ENCODE assay signal across 23 cellular contexts in genomic region chr12:27637524-27637923, GRCh38. TPM values are rescaled to one million over a fixed set of nuclear protein-coding genes. Genes with fewer than 3 reads are reported as not detected.
A peak's percentile ranks its signal among the peaks of the same experiment; 100 is the strongest.
DNase-seq lines count a peak whose midpoint lies in the region; ATAC-seq, FAIRE-seq and TF ChIP-seq lines count a peak whose summit lies in the region.
"Had no signal": no experiment of that assay in that cellular context is flagged by ENCODE, and none has a peak within 500 bp of the region (broad histone marks: within the 10 kb centered on the region; RNA-seq: fewer than 3 reads in every experiment).

No MANE protein-coding gene starts in this region.

- H4K5ac ChIP-seq in IMR-90 (ENCODE audit: low read depth, low read length), result no peak overlapping the region

- H3K9me3 Mint-ChIP-seq in activated CD8-positive, alpha-beta memory T cell treated with anti-CD3 and anti-CD28 coated beads, Interleukin-2, amount 10 ng/mL, durations not matched to agents 7 days and 5 days (ENCODE audit: low read depth), result no peaks in the 10 kb centered on the region
- H3K9me3 Mint-ChIP-seq in Calu3 (ENCODE audit: low read depth, unreplicated experiment), result no peaks in the 10 kb centered on the region
- H3K9me3 Mint-ChIP-seq in activated T-helper 1 cell treated with anti-CD3 and anti-CD28 coated beads, Interleukin-12 subunit alpha, Interleukin-12 subunit beta, Interleukin-2, Interleukin-4 antibody, amounts not matched to agents 30 ng/mL and 10 ng/mL and 1 ng/mL, durations not matched to agents 14 hours and 24 hours and 36 hours, result no peaks in the 10 kb centered on the region
- H3K9me3 Mint-ChIP-seq: CD14-positive monocyte; CD4-positive, alpha-beta T cell; CD8-positive, alpha-beta memory T cell; HFFc6 had no signal

- H3K4me2 ChIP-seq in IMR-90 (ENCODE audit: low read depth, low read length), result no peak overlapping the region
- H3K4me2 ChIP-seq: A549; BLaER1 treated with 17β-estradiol and CSF1 and Interleukin-3, amounts not matched to agents 10 nM and 100 nM had no signal

- peaks cover 4% of the 10 kb centered on the region for H3K27me3 Mint-ChIP-seq in activated CD8-positive, alpha-beta memory T cell treated with anti-CD3 and anti-CD28 coated beads, Interleukin-2, amount 10 ng/mL, durations not matched to agents 7 days and 5 days
- no peaks in the 10 kb centered on the region for H3K27me3 Mint-ChIP-seq in Calu3 (ENCODE audit: unreplicated experiment)
- H3K27me3 Mint-ChIP-seq in activated T-helper 1 cell treated with anti-CD3 and anti-CD28 coated beads, Interleukin-12 subunit alpha, Interleukin-12 subunit beta, Interleukin-2, Interleukin-4 antibody, amounts not matched to agents 30 ng/mL and 10 ng/mL and 1 ng/mL, durations not matched to agents 14 hours and 24 hours and 36 hours (ENCODE audit: insufficient read depth), result peaks cover 2% of the 10 kb centered on the region
- H3K27me3 Mint-ChIP-seq: CD4-positive, alpha-beta T cell had no signal

- H3K9ac ChIP-seq in IMR-90 (ENCODE audit: low read depth, low read length) (no peak overlapping the region), kidney (ENCODE audit: low read length in 2 of 2) (no peak overlapping the region)
- H3K9ac ChIP-seq: BLaER1 treated with 17β-estradiol and CSF1 and Interleukin-3, amounts not matched to agents 10 nM and 100 nM had no signal

- peaks cover 15 to 47% of the 10 kb centered on the region in 2 experiments; a peak in 3 of 4 replicates for H3K79me1 ChIP-seq in IMR-90 (ENCODE audit: low read depth in 1 of 2, low read length in 2 of 2)

- H3K27ac ChIP-seq in IMR-90 (ENCODE audit: insufficient read depth, low read length), result no peak overlapping the region
- H3K27ac ChIP-seq in kidney (ENCODE audit: low read depth in 2 of 2, low read length in 2 of 2), result no peak overlapping the region
- H3K27ac ChIP-seq: A549; BLaER1 treated with 17β-estradiol and CSF1 and Interleukin-3, amounts not matched to agents 10 nM and 100 nM had no signal

- H3K4ac ChIP-seq in IMR-90 (ENCODE audit: low read depth, low read length), result no peak overlapping the region

- in situ Hi-C loops in IMR-90 (cut with MboI; ENCODE audit: low sequenced_read_pairs), result loop anchor here (5.0 kb wide), 1 partner anchor 200 kb away; no protein-coding TSS in a partner anchor

- no peak overlapping the region for H3K23ac ChIP-seq in IMR-90 (ENCODE audit: low read depth, low read length)

- TF ChIP-seq CTCF in Calu3 (IDR thresholded peaks at IDR 0.05; ENCODE audit: unreplicated experiment) (no peak), IMR-90 (conservative IDR thresholded peaks at IDR 0.05; ENCODE audit: low read depth, low read length) (no peak), kidney (IDR thresholded peaks at IDR 0.05; ENCODE audit: borderline replicate concordance, extremely low read depth, insufficient read depth) (no peak)

- H3K36me3 ChIP-seq in IMR-90 (ENCODE audit: control insufficient read depth, insufficient read depth, low read length), result no peaks in the 10 kb centered on the region
- H3K36me3 ChIP-seq in kidney (ENCODE audit: control insufficient read depth in 1 of 2, insufficient read depth in 2 of 2, low read length in 2 of 2), result peaks cover 0 to 3% of the 10 kb centered on the region in 2 donors
- H3K36me3 ChIP-seq: BE2C, HAP-1 had no signal

- no peak overlapping the region for H3K18ac ChIP-seq in IMR-90 (ENCODE audit: low read depth, low read length)

- H2AK9ac ChIP-seq in IMR-90 (replicated peaks; ENCODE audit: low read depth, low read length, poor library complexity), result no peak overlapping the region

- no peak overlapping the region for H2BK120ac ChIP-seq in IMR-90 (ENCODE audit: low read depth, low read length)

- H4K20me1 ChIP-seq in IMR-90 (ENCODE audit: insufficient read depth, low read length), result no peaks in the 10 kb centered on the region
- H4K20me1 ChIP-seq: BLaER1 treated with 17β-estradiol and CSF1 and Interleukin-3, amounts not matched to agents 10 nM and 100 nM had no signal

- no peak for TF ChIP-seq POLR2A in IMR-90 (IDR thresholded peaks at IDR 0.05; ENCODE audit: low read depth, low read length)

- no peaks in the 10 kb centered on the region for H3K9me3 ChIP-seq in IMR-90 (ENCODE audit: control insufficient read depth, insufficient read depth, low read length)
- H3K9me3 ChIP-seq in kidney (ENCODE audit: control insufficient read depth in 1 of 2, low read length in 2 of 2), result no peaks in the 10 kb centered on the region
- H3K9me3 ChIP-seq: A549; BE2C; BLaER1 treated with 17β-estradiol and CSF1 and Interleukin-3, amounts not matched to agents 10 nM and 100 nM; HAP-1 had no signal

- no peak overlapping the region for H3K4me3 ChIP-seq in IMR-90 (ENCODE audit: insufficient read depth, low read depth, low read length)
- H3K4me3 ChIP-seq in kidney (ENCODE audit: low read length in 2 of 2), result no peak overlapping the region
- H3K4me3 ChIP-seq: A549; BLaER1 treated with 17β-estradiol and CSF1 and Interleukin-3, amounts not matched to agents 10 nM and 100 nM; HAP-1 had no signal

- H2BK5ac ChIP-seq in IMR-90 (ENCODE audit: low read depth, low read length, poor library complexity, severe bottlenecking), result peak overlapping the region; percentile 8

- peaks cover 20% of the 10 kb centered on the region for H3K4me1 Mint-ChIP-seq in activated CD8-positive, alpha-beta memory T cell treated with anti-CD3 and anti-CD28 coated beads, Interleukin-2, amount 10 ng/mL, durations not matched to agents 7 days and 5 days
- H3K4me1 Mint-ChIP-seq in Calu3 (ENCODE audit: low read depth, unreplicated experiment), result no peaks in the 10 kb centered on the region
- peaks cover 30% of the 10 kb centered on the region for H3K4me1 Mint-ChIP-seq in activated T-helper 1 cell treated with anti-CD3 and anti-CD28 coated beads, Interleukin-12 subunit alpha, Interleukin-12 subunit beta, Interleukin-2, Interleukin-4 antibody, amounts not matched to agents 30 ng/mL and 10 ng/mL and 1 ng/mL, durations not matched to agents 14 hours and 24 hours and 36 hours (ENCODE audit: low read depth)
- H3K4me1 Mint-ChIP-seq: CD14-positive monocyte had no signal

- H3K4me1 ChIP-seq in IMR-90 (ENCODE audit: control insufficient read depth, insufficient read depth, low read length) (peaks cover 6% of the 10 kb centered on the region), kidney (ENCODE audit: control insufficient read depth in 1 of 2, insufficient read depth in 1 of 2, low read depth in 1 of 2, low read length in 2 of 2) (no peaks in the 10 kb centered on the region)
- H3K4me1 ChIP-seq: BE2C; BLaER1 treated with 17β-estradiol and CSF1 and Interleukin-3, amounts not matched to agents 10 nM and 100 nM; HAP-1 had no signal

- H3K27me3 ChIP-seq in IMR-90 (ENCODE audit: control insufficient read depth, insufficient read depth, low read length), result no peaks in the 10 kb centered on the region
- H3K27me3 ChIP-seq: BE2C; BLaER1 treated with 17β-estradiol and CSF1 and Interleukin-3, amounts not matched to agents 10 nM and 100 nM had no signal

- BruUV-seq in Calu3 (replicated peaks; lab: Mats Ljungman, UMichigan) (TSS peak; percentile 8), IMR-90 (replicated peaks; lab: Mats Ljungman, UMichigan) (no TSS peak)

- no peak overlapping the region for H4K91ac ChIP-seq in IMR-90 (ENCODE audit: insufficient read depth, low read depth, low read length)

- no peak overlapping the region for H4K8ac ChIP-seq in IMR-90 (ENCODE audit: low read depth in 2 of 2, low read length in 2 of 2)

- no peak overlapping the region for H2BK15ac ChIP-seq in IMR-90 (ENCODE audit: low read depth, low read length)

- no CpG with 5 or more reads among the region's 1 CpG for WGBS in IMR-90 (ENCODE audit: extremely low coverage in 2 of 2, insufficient read length in 1 of 2), 2 experiments

- FAIRE-seq in kidney (lab: Jason Lieb, UNC), result no peak
- FAIRE-seq: A549, H54 had no signal

- dilution Hi-C loops in IMR-90 (cut with HindIII; ENCODE audit: low sequenced_read_pairs, unreplicated experiment), result no loop called here

- peak; percentile 33 for ATAC-seq in activated CD8-positive, alpha-beta memory T cell treated with anti-CD3 and anti-CD28 coated beads, Interleukin-2, amount 10 ng/mL, durations not matched to agents 7 days and 5 days
- ATAC-seq in IMR-90 (ENCODE audit: low read depth), result no peak
- ATAC-seq: A549 had no signal

- H3K27ac Mint-ChIP-seq in activated CD8-positive, alpha-beta memory T cell treated with anti-CD3 and anti-CD28 coated beads, Interleukin-2, amount 10 ng/mL, durations not matched to agents 7 days and 5 days, result no peak overlapping the region
- H3K27ac Mint-ChIP-seq in Calu3 (ENCODE audit: unreplicated experiment), result no peak overlapping the region
- H3K27ac Mint-ChIP-seq in activated T-helper 1 cell treated with anti-CD3 and anti-CD28 coated beads, Interleukin-12 subunit alpha, Interleukin-12 subunit beta, Interleukin-2, Interleukin-4 antibody, amounts not matched to agents 30 ng/mL and 10 ng/mL and 1 ng/mL, durations not matched to agents 14 hours and 24 hours and 36 hours, result no peak overlapping the region
- H3K27ac Mint-ChIP-seq: CD14-positive monocyte; CD4-positive, alpha-beta T cell; HFFc6 had no signal

- intact Hi-C loops in Calu3 (cut with micrococcal nuclease; ENCODE audit: unreplicated experiment), result loop anchor here (5.0 kb wide), 1 partner anchor 120 kb away; no protein-coding TSS in a partner anchor
- intact Hi-C loops in IMR-90 (cut with micrococcal nuclease), result loop anchor here (5.0 kb wide), 1 partner anchor 200 kb away; no protein-coding TSS in a partner anchor
- intact Hi-C loops in activated T-helper 1 cell treated with anti-CD3 and anti-CD28 coated beads, Interleukin-12 subunit alpha, Interleukin-12 subunit beta, Interleukin-2, Interleukin-4 antibody, amounts not matched to agents 30 ng/mL and 10 ng/mL and 1 ng/mL, durations not matched to agents 14 hours and 24 hours and 36 hours (cut with micrococcal nuclease), result loop anchor here (5.0 kb wide), 1 partner anchor 175 kb away; no protein-coding TSS in a partner anchor
- intact Hi-C loops in kidney (cut with DNase I), result no loop called here

- POLR2A ChIA-PET in IMR-90 (lab: Charles Lee; ENCODE audit: unreplicated experiment), result no interaction called here

- no peak overlapping the region for H3K56ac ChIP-seq in IMR-90 (ENCODE audit: extremely low read depth, insufficient read depth, low read length)

- H3K36me3 Mint-ChIP-seq in activated CD8-positive, alpha-beta memory T cell treated with anti-CD3 and anti-CD28 coated beads, Interleukin-2, amount 10 ng/mL, durations not matched to agents 7 days and 5 days, result no peaks in the 10 kb centered on the region
- H3K36me3 Mint-ChIP-seq in Calu3 (ENCODE audit: insufficient read depth, unreplicated experiment), result no peaks in the 10 kb centered on the region
- peaks cover 19% of the 10 kb centered on the region for H3K36me3 Mint-ChIP-seq in activated T-helper 1 cell treated with anti-CD3 and anti-CD28 coated beads, Interleukin-12 subunit alpha, Interleukin-12 subunit beta, Interleukin-2, Interleukin-4 antibody, amounts not matched to agents 30 ng/mL and 10 ng/mL and 1 ng/mL, durations not matched to agents 14 hours and 24 hours and 36 hours (ENCODE audit: low read depth)
- H3K36me3 Mint-ChIP-seq: CD14-positive monocyte had no signal

- H2AK5ac ChIP-seq in IMR-90 (ENCODE audit: low read depth, low read length), result no peak overlapping the region

- no peaks in the 10 kb centered on the region for H3K9me1 ChIP-seq in IMR-90 (ENCODE audit: insufficient read depth, low read length)

- no peak for DNase-seq in activated CD8-positive, alpha-beta memory T cell treated with anti-CD3 and anti-CD28 coated beads, Interleukin-2, amount 10 ng/mL, durations not matched to agents 7 days and 5 days
- DNase-seq in activated CD8-positive, alpha-beta memory T cell treated with anti-CD3 and anti-CD28 coated beads for 24 hours, result no peak
- no peak for DNase-seq in Calu3
- DNase-seq in IMR-90, result no peak
- DNase-seq in activated T-helper 1 cell treated with anti-CD3 and anti-CD28 coated beads, Interleukin-12 subunit alpha, Interleukin-12 subunit beta, Interleukin-2, Interleukin-4 antibody, amounts not matched to agents 30 ng/mL and 10 ng/mL and 1 ng/mL, durations not matched to agents 14 hours and 24 hours and 36 hours (ENCODE audit: low spot score), result no peak
- DNase-seq in NCI-H2029 (lab: John Stamatoyannopoulos, UW), result no peak
- DNase-seq in kidney, result no peak
- DNase-seq: 8988T; ACHN; AML-193; BE2C; CD4-positive, alpha-beta T cell; CD8-positive, alpha-beta memory T cell; DMS53; DMS79 treated with DMSO at 0.1 percent for 48 hours; GF-D8; GOT3; HFFc6 had no signal

- CTCF ChIA-PET in activated CD8-positive, alpha-beta memory T cell treated with anti-CD3 and anti-CD28 coated beads, Interleukin-2, amount 10 ng/mL, durations not matched to agents 7 days and 5 days (lab: Charles Lee), result no interaction called here
- CTCF ChIA-PET in Calu3 (lab: Charles Lee), result no interaction called here
- CTCF ChIA-PET in IMR-90 (lab: Yijun Ruan, JAX), result interaction anchor here (0.6 kb wide), 1 partner anchor 622 kb away, joined by 3 read pairs; no protein-coding TSS in a partner anchor

- no peak overlapping the region for H2AFZ ChIP-seq in IMR-90 (replicated peaks; ENCODE audit: low read length, poor library complexity)

- no peak for TF ChIP-seq RAD21 in IMR-90 (IDR thresholded peaks at IDR 0.05; ENCODE audit: low read length)

- no peak overlapping the region for H3K4me3 Mint-ChIP-seq in activated CD8-positive, alpha-beta memory T cell treated with anti-CD3 and anti-CD28 coated beads, Interleukin-2, amount 10 ng/mL, durations not matched to agents 7 days and 5 days
- no peak overlapping the region for H3K4me3 Mint-ChIP-seq in Calu3 (ENCODE audit: low read depth, unreplicated experiment)
- peak overlapping the region; percentile 24 for H3K4me3 Mint-ChIP-seq in activated T-helper 1 cell treated with anti-CD3 and anti-CD28 coated beads, Interleukin-12 subunit alpha, Interleukin-12 subunit beta, Interleukin-2, Interleukin-4 antibody, amounts not matched to agents 30 ng/mL and 10 ng/mL and 1 ng/mL, durations not matched to agents 14 hours and 24 hours and 36 hours
- H3K4me3 Mint-ChIP-seq: CD14-positive monocyte; CD4-positive, alpha-beta T cell; CD8-positive, alpha-beta memory T cell; HFFc6 had no signal

- H3K14ac ChIP-seq in IMR-90 (replicated peaks; ENCODE audit: low read depth, low read length), result no peak overlapping the region

- no peak overlapping the region for H2BK20ac ChIP-seq in IMR-90 (ENCODE audit: low read depth, low read length)

RNA-seq across cellular contexts. Expression of gene REP15, which starts 58.7 kb away (rescaled TPM):
- total RNA-seq in activated CD8-positive, alpha-beta memory T cell treated with anti-CD3 and anti-CD28 coated beads, Interleukin-2, amount 10 ng/mL, durations not matched to agents 7 days and 5 days, result under 1 TPM in 1 of 2 experiments, not detected in 1; 0.61 TPM
- total RNA-seq in Calu3 (2022) (0.78 and 0.83 TPM in 2 replicates), IMR-90 (2012; rRNA removed) (2.2 and 2.5 TPM in 2 replicates), kidney (3.2 TPM)
- polyA plus RNA-seq in IMR-90 (2012; rRNA removed) (0.48 and 0.75 TPM in 2 replicates), kidney (ENCODE audit: insufficient read depth, low read depth, low replicate concordance) (1.3 TPM)
- 0.13 and 0.17 TPM in 2 replicates for polyA plus RNA-seq in IMR-90 (2012; cell fraction: cytosol; rRNA removed)
- 0.21 and 1.1 TPM in 2 replicates for polyA plus RNA-seq in IMR-90 (2012; cell fraction: nucleus; rRNA removed; ENCODE audit: low replicate concordance)
- 1.4 and 1.6 TPM in 2 replicates for total RNA-seq in activated T-helper 1 cell treated with anti-CD3 and anti-CD28 coated beads, Interleukin-12 subunit alpha, Interleukin-12 subunit beta, Interleukin-2, Interleukin-4 antibody, amounts not matched to agents 30 ng/mL and 10 ng/mL and 1 ng/mL, durations not matched to agents 14 hours and 24 hours and 36 hours
- total RNA-seq: CD4-positive, alpha-beta T cell had no signal
- polyA plus RNA-seq: CD14-positive monocyte; CD8-positive, alpha-beta memory T cell had no signal
